17 cellular contexts compared by ENCODE assay signal in the genomic region with DNA sequence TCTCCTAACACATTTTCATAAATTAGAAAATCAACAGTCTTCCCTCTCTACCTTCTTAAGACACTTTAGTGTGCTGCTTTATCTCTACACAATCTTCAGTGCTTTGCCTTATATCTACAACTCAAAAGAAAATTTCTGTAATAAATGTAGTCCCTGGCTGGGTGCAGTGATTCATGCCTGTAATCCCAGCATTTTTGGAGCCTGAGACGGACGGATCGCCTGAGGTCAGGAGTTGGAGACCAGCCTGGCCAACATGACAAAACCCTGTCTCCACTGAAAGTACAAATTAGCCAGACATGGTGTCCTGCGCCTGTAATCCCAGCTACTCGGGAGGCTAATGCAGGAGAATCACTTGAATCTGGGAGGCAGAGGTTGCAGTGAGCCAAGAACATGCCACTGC. TPM values are rescaled to one million over a fixed set of nuclear protein-coding genes. Genes with fewer than 3 reads are reported as not detected.
DNase-seq lines count a peak whose midpoint lies in the region; ATAC-seq, FAIRE-seq and TF ChIP-seq lines count a peak whose summit lies in the region.
"Had no signal": no experiment of that assay in that cellular context is flagged by ENCODE, and none has a peak within 500 bp of the region (broad histone marks: within the 10 kb centered on the region; RNA-seq: fewer than 3 reads in every experiment).

No MANE protein-coding gene starts in this region.

- no peaks in the 10 kb centered on the region for H3K9me3 Mint-ChIP-seq in stimulated activated memory B cell treated with anti-CD40 and anti-IgM and Interleukin-4, amounts not matched to agents 10 μg/mL and 1 μg/mL and 100 μg/mL, for 72 hours
- H3K9me3 Mint-ChIP-seq: activated CD4-positive, alpha-beta memory T cell treated with anti-CD3 and anti-CD28 coated beads for 36 hours; central memory CD8-positive, alpha-beta T cell; memory B cell; natural killer cell treated with Interleukin-12 subunit alpha and Interleukin-12 subunit beta and Interleukin-15 and Interleukin-18, amount 100 ng/mL, for 72 hours had no signal

- no peak for TF ChIP-seq CTCF in osteoblast (IDR thresholded peaks at IDR 0.05; ENCODE audit: extremely low read depth, low read depth, low read length)

- H3K4me3 ChIP-seq in osteoblast (ENCODE audit: insufficient read depth, low read length), result no peak overlapping the region
- H3K4me3 ChIP-seq: vagina had no signal

- no peaks in the 10 kb centered on the region for H3K79me2 ChIP-seq in osteoblast (ENCODE audit: insufficient read depth, low read length)

- H3K4me1 Mint-ChIP-seq in stimulated activated memory B cell treated with anti-CD40 and anti-IgM and Interleukin-4, amounts not matched to agents 10 μg/mL and 1 μg/mL and 100 μg/mL, for 72 hours, result peaks cover 9% of the 10 kb centered on the region
- H3K4me1 Mint-ChIP-seq: central memory CD8-positive, alpha-beta T cell had no signal

- H4K20me1 ChIP-seq in osteoblast (ENCODE audit: insufficient read depth, low read length), result no peaks in the 10 kb centered on the region

- H2AFZ ChIP-seq in osteoblast (ENCODE audit: low read length), result no peak overlapping the region

- H3K27ac ChIP-seq in osteoblast (ENCODE audit: low read depth, low read length), result peak overlapping the region; percentile 55
- H3K27ac ChIP-seq: vagina had no signal

- no peaks in the 10 kb centered on the region for H3K36me3 Mint-ChIP-seq in stimulated activated memory B cell treated with anti-CD40 and anti-IgM and Interleukin-4, amounts not matched to agents 10 μg/mL and 1 μg/mL and 100 μg/mL, for 72 hours
- H3K36me3 Mint-ChIP-seq: activated CD4-positive, alpha-beta memory T cell treated with anti-CD3 and anti-CD28 coated beads for 36 hours; activated naive CD4-positive, alpha-beta T cell treated with anti-CD3 and anti-CD28 coated beads, Interleukin-2, amount 50 U/mL, for 72 hours; memory B cell; natural killer cell treated with Interleukin-12 subunit alpha and Interleukin-12 subunit beta and Interleukin-15 and Interleukin-18, amount 100 ng/mL, for 72 hours had no signal

- H3K4me3 Mint-ChIP-seq in stimulated activated memory B cell treated with anti-CD40 and anti-IgM and Interleukin-4, amounts not matched to agents 10 μg/mL and 1 μg/mL and 100 μg/mL, for 72 hours, result no peak overlapping the region
- H3K4me3 Mint-ChIP-seq: activated CD4-positive, alpha-beta memory T cell treated with anti-CD3 and anti-CD28 coated beads for 36 hours; central memory CD8-positive, alpha-beta T cell; memory B cell; natural killer cell treated with Interleukin-12 subunit alpha and Interleukin-12 subunit beta and Interleukin-15 and Interleukin-18, amount 100 ng/mL, for 72 hours had no signal

- H3K9me3 ChIP-seq in osteoblast (ENCODE audit: low read depth, low read length), result no peaks in the 10 kb centered on the region
- H3K9me3 ChIP-seq: vagina had no signal

- peaks cover 10% of the 10 kb centered on the region for H3K27me3 Mint-ChIP-seq in stimulated activated memory B cell treated with anti-CD40 and anti-IgM and Interleukin-4, amounts not matched to agents 10 μg/mL and 1 μg/mL and 100 μg/mL, for 72 hours

- peak; percentile 91 for DNase-seq in EH (ENCODE audit: low read depth)
- peak; percentile 24 for DNase-seq in RCC 7860 (ENCODE audit: low spot score)
- peak; percentile 70 for DNase-seq in dedifferentiated amniotic fluid mesenchymal stem cell (ENCODE audit: extremely low spot score)
- peak; percentile 64 for DNase-seq in osteoblast (ENCODE audit: insufficient read length, low spot score, missing footprints)
- DNase-seq in effector CD8-positive, alpha-beta T cell (lab: John Stamatoyannopoulos, UW), result no peak
- DNase-seq in NCI-H2171 (lab: John Stamatoyannopoulos, UW), result no peak
- DNase-seq: activated CD4-positive, alpha-beta memory T cell treated with anti-CD3 and anti-CD28 coated beads for 36 hours; activated T-cell treated with anti-CD3 and anti-CD28 coated beads, Interleukin-2, amount 50 U/mL, for 48 hours; NCI-H2107; stimulated activated CD4-positive, alpha-beta T cell treated with anti-CD3 and anti-CD28 coated beads, Interleukin-15, amount 100 ng/mL, for 24 hours had no signal

- no peak overlapping the region for H3K27ac Mint-ChIP-seq in stimulated activated memory B cell treated with anti-CD40 and anti-IgM and Interleukin-4, amounts not matched to agents 10 μg/mL and 1 μg/mL and 100 μg/mL, for 72 hours
- H3K27ac Mint-ChIP-seq: activated CD4-positive, alpha-beta memory T cell treated with anti-CD3 and anti-CD28 coated beads for 36 hours; activated naive CD4-positive, alpha-beta T cell treated with anti-CD3 and anti-CD28 coated beads, Interleukin-2, amount 50 U/mL, for 72 hours; memory B cell; natural killer cell treated with Interleukin-12 subunit alpha and Interleukin-12 subunit beta and Interleukin-15 and Interleukin-18, amount 100 ng/mL, for 72 hours had no signal

- H3K4me1 ChIP-seq in osteoblast (ENCODE audit: insufficient read depth, low read length), result peaks cover 21% of the 10 kb centered on the region

- H3K36me3 ChIP-seq in osteoblast (ENCODE audit: insufficient read depth, low read length), result no peaks in the 10 kb centered on the region
- H3K36me3 ChIP-seq: vagina had no signal

- no peak for ATAC-seq in HG03457 (IDR thresholded peaks at IDR 0.05; ENCODE audit: unreplicated experiment)
- no peak for ATAC-seq in stimulated activated memory B cell treated with anti-CD40 and anti-IgM and Interleukin-4, amounts not matched to agents 10 μg/mL and 1 μg/mL and 100 μg/mL, for 72 hours
- ATAC-seq: activated naive CD4-positive, alpha-beta T cell treated with anti-CD3 and anti-CD28 coated beads, Interleukin-2, amount 50 U/mL, for 72 hours; natural killer cell treated with Interleukin-12 subunit alpha and Interleukin-12 subunit beta and Interleukin-15 and Interleukin-18, amount 100 ng/mL, for 72 hours had no signal

- peak; percentile 24 for FAIRE-seq in RCC 7860 (lab: Jason Lieb, UNC)

- H3K4me2 ChIP-seq in osteoblast (ENCODE audit: insufficient read depth, low read length), result peak overlapping the region; percentile 51

- no peaks in the 10 kb centered on the region for H3K27me3 ChIP-seq in osteoblast (ENCODE audit: insufficient read depth, low read length)
- H3K27me3 ChIP-seq: vagina had no signal

RNA-seq across cellular contexts. Expression of a gene that starts 9.7 kb away (rescaled TPM):
- 0.88 and 1.4 TPM in 2 replicates for total RNA-seq in osteoblast
- total RNA-seq: activated CD4-positive, alpha-beta memory T cell treated with anti-CD3 and anti-CD28 coated beads for 36 hours had no signal

Comparison
In these comparisons a context has a peak if more than half of its experiments do, and no peak if none do; other contexts are left out.
1. DNase-seq: peak in EH (single experiment), RCC 7860 (single experiment), dedifferentiated amniotic fluid mesenchymal stem cell (single experiment) and osteoblast (single experiment); none in effector CD8-positive, alpha-beta T cell (single experiment) and NCI-H2171 (single experiment).